ENCODE assay signal across 37 cellular contexts in the genomic region with DNA sequence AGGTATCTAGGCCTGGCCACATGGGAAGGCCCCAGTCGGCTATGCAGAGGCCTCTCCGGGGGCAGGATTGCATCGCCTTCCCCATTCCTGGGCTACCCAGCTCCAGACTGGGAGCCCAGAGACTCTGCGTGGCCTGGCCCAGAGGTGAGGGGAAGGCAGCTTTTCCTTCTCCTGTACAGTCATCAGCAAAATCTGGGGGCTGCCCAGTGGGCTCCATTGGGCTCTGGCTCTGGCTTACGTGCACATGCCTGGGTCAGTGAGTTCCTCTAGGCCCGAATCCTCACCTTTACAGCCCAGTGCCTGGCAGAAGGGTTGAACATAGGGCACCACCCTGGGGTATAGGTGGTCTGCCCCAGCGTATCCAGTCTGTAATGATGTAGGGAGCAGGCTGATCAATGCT. TPM values are rescaled to one million over a fixed set of nuclear protein-coding genes. Genes with fewer than 3 reads are reported as not detected.
"Had no signal": no experiment of that assay in that cellular context is flagged by ENCODE, and none has a peak within 500 bp of the region (broad histone marks: within the 10 kb centered on the region; RNA-seq: fewer than 3 reads in every experiment).

No MANE protein-coding gene starts in this region.

- H3K27me3 ChIP-seq: SJSA1 had no signal

- H3K9me3 ChIP-seq: ascending aorta, breast epithelium, SJSA1 had no signal

- H3K36me3 ChIP-seq: ascending aorta, breast epithelium, WERI-Rb-1 had no signal

- ATAC-seq: activated CD8-positive, alpha-beta memory T cell treated with anti-CD3 and anti-CD28 coated beads, Interleukin-2, amount 10 ng/mL, durations not matched to agents 7 days and 5 days; activated T-cell treated with anti-CD3 and anti-CD28 coated beads, Interleukin-2, amount 50 U/mL, for 72 hours; activated T-helper 17 cell treated with anti-CD3 and anti-CD28 coated beads, Interleukin-2, amount 50 U/mL, for 72 hours; Panc1; SK-N-SH treated with all-trans-retinoic acid at 6 μM for 48 hours had no signal

- DNase-seq: activated CD4-positive, alpha-beta memory T cell treated with anti-CD3 and anti-CD28 coated beads, Interleukin-2, amount 10 ng/mL, durations not matched to agents 7 days and 5 days; activated CD4-positive, alpha-beta T cell treated with anti-CD3 and anti-CD28 coated beads for 1 hour; activated CD4-positive, alpha-beta T cell treated with anti-CD3 and anti-CD28 coated beads for 48 hours; activated CD4-positive, CD25-positive, alpha-beta regulatory T cell; activated CD8-positive, alpha-beta memory T cell treated with anti-CD3 and anti-CD28 coated beads for 24 hours; activated CD8-positive, alpha-beta memory T cell treated with anti-CD3 and anti-CD28 coated beads, Interleukin-2, amount 10 ng/mL, durations not matched to agents 7 days and 5 days; activated CD8-positive, alpha-beta memory T cell treated with anti-CD3 and anti-CD28 coated beads, Interleukin-2, amount 50 U/mL, for 48 hours; activated effector memory CD4-positive, alpha-beta T cell treated with anti-CD3 and anti-CD28 coated beads, Interleukin-2, amount 50 U/mL, for 16 hours; activated naive CD4-positive, alpha-beta T cell treated with Interleukin-2 at 50 U/mL for 16 hours; activated naive CD8-positive, alpha-beta T cell treated with anti-CD3 and anti-CD28 coated beads, Interleukin-2, amount 10 ng/mL, durations not matched to agents 7 days and 5 days; activated T-cell treated with anti-CD3 and anti-CD28 coated beads, Interleukin-2, amount 50 U/mL, for 1 hour; activated T-cell treated with anti-CD3 and anti-CD28 coated beads, Interleukin-2, amount 50 U/mL, for 72 hours; central memory CD4-positive, alpha-beta T cell; Karpas-422; KBM-7; NCI-H1105; NCI-H1436; NCI-H1694; NCI-H1930; NCI-H2081 treated with DMSO at 0.1 percent for 48 hours; NCI-H226; NCI-H524 treated with DMSO at 0.1 percent for 48 hours; SHP77 treated with DMSO at 0.1 percent for 48 hours; T-helper 1 cell; T-helper 2 cell; T-helper 9 cell; WERI-Rb-1 had no signal

- H3K27ac ChIP-seq: ascending aorta, breast epithelium, WERI-Rb-1 had no signal

- H3K4me3 ChIP-seq: ascending aorta, breast epithelium, SJSA1 had no signal

RNA-seq across cellular contexts. Expression of a gene that starts 3.9 kb away (rescaled TPM):
- total RNA-seq: activated CD4-positive, alpha-beta memory T cell treated with anti-CD3 and anti-CD28 coated beads, Interleukin-2, amount 10 ng/mL, durations not matched to agents 7 days and 5 days; activated CD8-positive, alpha-beta memory T cell treated with anti-CD3 and anti-CD28 coated beads, Interleukin-2, amount 10 ng/mL, durations not matched to agents 7 days and 5 days; activated T-cell treated with anti-CD3 and anti-CD28 coated beads, Interleukin-2, amount 50 U/mL, for 72 hours; activated T-helper 17 cell treated with anti-CD3 and anti-CD28 coated beads, Interleukin-2, amount 50 U/mL, for 72 hours; ascending aorta; breast epithelium; MCF 10A; NCI-H460; RPMI7951 had no signal
- polyA plus RNA-seq: adipose tissue had no signal

RNA-seq across cellular contexts. Expression of a gene that starts 47.9 kb away (rescaled TPM):
- total RNA-seq: ascending aorta, NCI-H460 had no signal
